1 cellular context compared by ENCODE assay signal in the genomic region with DNA sequence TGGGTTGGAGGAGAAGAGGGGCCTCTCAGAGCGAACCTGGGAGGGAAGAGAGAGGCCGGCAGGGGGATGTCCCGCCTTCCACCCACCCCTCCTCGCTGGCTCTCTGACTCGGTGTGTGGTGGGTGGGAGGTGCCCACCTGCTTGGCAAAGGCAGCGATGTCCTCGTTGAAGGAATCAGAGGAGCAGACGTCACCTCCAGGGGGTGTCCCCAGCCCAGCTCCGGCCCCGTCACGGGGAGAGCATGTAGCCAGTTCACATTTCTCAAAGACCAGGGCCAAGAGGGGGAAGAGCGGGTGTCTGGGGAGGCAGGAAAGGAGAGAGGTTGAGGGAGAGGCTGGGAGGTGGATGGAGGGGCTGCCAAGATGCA.
A peak's percentile ranks its signal among the peaks of the same experiment; 100 is the strongest.
TF ChIP-seq lines count a peak whose summit lies in the region.

No MANE protein-coding gene starts in this region.

TF ChIP-seq in HEK293, 187 proteins besides CTCF, POLR2A, EP300 and RAD21 (continued from another document):
- TF ChIP-seq ZNF398 (tag by site-specific recombination; IDR thresholded peaks at IDR 0.05), result peak; percentile 39; the same call in 1 of the 2 replicates
